29 cellular contexts compared by ENCODE assay signal in genomic region chr11:72635931-72636330, GRCh38. TPM values are rescaled to one million over a fixed set of nuclear protein-coding genes. Genes with fewer than 3 reads are reported as not detected.
DNase-seq lines count a peak whose midpoint lies in the region; ATAC-seq and TF ChIP-seq lines count a peak whose summit lies in the region.
"Had no signal": no experiment of that assay in that cellular context is flagged by ENCODE, and none has a peak within 500 bp of the region (broad histone marks: within the 10 kb centered on the region; RNA-seq: fewer than 3 reads in every experiment).

No MANE protein-coding gene starts in this region.

- no peak overlapping the region for H2BK120ac ChIP-seq in neuronal stem cell (ENCODE audit: low read depth, low read length)

- no peak overlapping the region for H3K23ac ChIP-seq in neuronal stem cell (ENCODE audit: low read depth, low read length, poor library complexity)

- H3K4me1 Mint-ChIP-seq in endodermal cell (peaks cover 21% of the 10 kb centered on the region), natural killer cell (no peaks in the 10 kb centered on the region)
- H3K4me1 Mint-ChIP-seq: activated CD4-positive, alpha-beta T cell treated with anti-CD3 and anti-CD28 coated beads, Interleukin-2, amount 10 ng/mL, durations not matched to agents 7 days and 5 days; activated naive CD8-positive, alpha-beta T cell treated with anti-CD3 and anti-CD28 coated beads, Interleukin-2, amount 10 ng/mL, durations not matched to agents 7 days and 5 days; IgD-negative memory B cell; T-cell had no signal

- H2BK15ac ChIP-seq in neuronal stem cell (ENCODE audit: low read length): no peak overlapping the region

- H3K27ac ChIP-seq in endodermal cell (ENCODE audit: low read depth, low read length) (no peak overlapping the region), neuronal stem cell (replicated peaks; ENCODE audit: low read length) (no peak overlapping the region)
- H3K27ac ChIP-seq: pancreas, SJSA1, thoracic aorta had no signal

- H3K36me3 ChIP-seq in H7 (replicated peaks; ENCODE audit: control insufficient read depth, insufficient read depth, low read length) (no peaks in the 10 kb centered on the region), endodermal cell (ENCODE audit: control insufficient read depth, insufficient read depth, low read length) (no peaks in the 10 kb centered on the region), neuronal stem cell (replicated peaks in 1 of 2; ENCODE audit: control insufficient read depth in 2 of 2, insufficient read depth in 2 of 2, low read length in 2 of 2) (no peaks in the 10 kb centered on the region)
- H3K36me3 ChIP-seq: pancreas, SJSA1, thoracic aorta had no signal

- H3K27ac Mint-ChIP-seq in endodermal cell (no peak overlapping the region), natural killer cell (no peak overlapping the region)
- H3K27ac Mint-ChIP-seq: activated CD4-positive, alpha-beta T cell treated with anti-CD3 and anti-CD28 coated beads, Interleukin-2, amount 10 ng/mL, durations not matched to agents 7 days and 5 days; activated naive CD8-positive, alpha-beta T cell treated with anti-CD3 and anti-CD28 coated beads, Interleukin-2, amount 10 ng/mL, durations not matched to agents 7 days and 5 days; IgD-negative memory B cell; nephron progenitor cell; stimulated activated naive CD8-positive, alpha-beta T cell treated with anti-CD3 and anti-CD28 coated beads, Interleukin-15, Interleukin-2, amounts not matched to agents 100 ng/mL and 50 ng/mL, for 24 hours; T-cell had no signal

- H4K91ac ChIP-seq in neuronal stem cell (ENCODE audit: low read depth, low read length, poor library complexity): no peak overlapping the region

- H3K14ac ChIP-seq in neuronal stem cell (ENCODE audit: low read length): no peak overlapping the region

- no peak for TF ChIP-seq CTCF in endodermal cell (conservative IDR thresholded peaks at IDR 0.05)
- no peak for TF ChIP-seq CTCF in natural killer cell (IDR thresholded peaks at IDR 0.05)

- no peak overlapping the region for H3K4me3 ChIP-seq in H7 (ENCODE audit: insufficient read depth, low read depth, low read length)
- no peak overlapping the region for H3K4me3 ChIP-seq in endodermal cell (ENCODE audit: low read length)
- H3K4me3 ChIP-seq in neuronal stem cell (ENCODE audit: low read length in 2 of 2): no peak overlapping the region
- H3K4me3 ChIP-seq: esophagus muscularis mucosa, pancreas, SJSA1, thoracic aorta had no signal

- no peak for ATAC-seq in natural killer cell
- no peak for ATAC-seq in GM18519 (IDR thresholded peaks at IDR 0.05; ENCODE audit: low FRiP score, unreplicated experiment)
- ATAC-seq: pancreas, T-cell had no signal

- DNase-seq in H7: peak; percentile 83
- DNase-seq in NCI-H69 (lab: John Stamatoyannopoulos, UW): peak; percentile 45
- DNase-seq in endodermal cell: peak; percentile 72
- DNase-seq in neuronal stem cell (ENCODE audit: low spot score): no peak
- DNase-seq in natural killer cell: no peak
- DNase-seq in HK-2 (ENCODE audit: unreplicated experiment): no peak
- DNase-seq in SIG-M5 (lab: John Stamatoyannopoulos, UW): no peak
- DNase-seq: activated CD4-positive, alpha-beta T cell treated with anti-CD3 and anti-CD28 coated beads, Interleukin-2, amount 10 ng/mL, durations not matched to agents 7 days and 5 days; activated gamma-delta T cell; activated naive CD8-positive, alpha-beta T cell treated with anti-CD3 and anti-CD28 coated beads, Interleukin-2, amount 10 ng/mL, durations not matched to agents 7 days and 5 days; aorta; Calu3; DND-41; foreskin melanocyte; mammary epithelial cell; NCI-H1092; NCI-H187; NCI-H446 treated with DMSO at 0.1 percent for 48 hours; nephron progenitor cell; pancreas; retina; stimulated activated CD8-positive, alpha-beta memory T cell treated with anti-CD3 and anti-CD28 coated beads, Interleukin-4, amount 100 ng/mL, for 48 hours; T-cell had no signal

- H2AK5ac ChIP-seq in neuronal stem cell (ENCODE audit: low read depth, low read length): no peak overlapping the region

- H3K4me1 ChIP-seq in endodermal cell (ENCODE audit: control insufficient read depth, insufficient read depth, low read length): no peaks in the 10 kb centered on the region
- peaks cover 4 to 8% of the 10 kb centered on the region in 2 donors for H3K4me1 ChIP-seq in neuronal stem cell (ENCODE audit: control insufficient read depth in 2 of 2, insufficient read depth in 1 of 2, low read depth in 1 of 2, low read length in 2 of 2)
- H3K4me1 ChIP-seq: pancreas, SJSA1 had no signal

- no peak overlapping the region for H2BK5ac ChIP-seq in neuronal stem cell (ENCODE audit: low read length)

- peaks cover 1% of the 10 kb centered on the region for H3K79me1 ChIP-seq in neuronal stem cell (ENCODE audit: low read depth, low read length)

- 50 to 57% methylated on average over 4 to 7 of the region's 7 CpGs for WGBS in endodermal cell (ENCODE audit: insufficient coverage in 1 of 2, insufficient read length in 1 of 2), 2 experiments
- whole genome bisulfite sequencing in neuronal stem cell (ENCODE audit: extremely low coverage in 2 of 2, insufficient read length in 2 of 2, insufficient replicate concordance in 1 of 2), 2 donors: no CpG with 5 or more reads among the region's 7 CpGs

- no peaks in the 10 kb centered on the region for H3K36me3 Mint-ChIP-seq in endodermal cell (ENCODE audit: low read depth)
- H3K36me3 Mint-ChIP-seq in natural killer cell: no peaks in the 10 kb centered on the region
- H3K36me3 Mint-ChIP-seq: activated naive CD8-positive, alpha-beta T cell treated with anti-CD3 and anti-CD28 coated beads, Interleukin-2, amount 10 ng/mL, durations not matched to agents 7 days and 5 days; IgD-negative memory B cell; T-cell had no signal

- H3K27me3 ChIP-seq in H7 (ENCODE audit: control insufficient read depth, insufficient read depth, low read length): peaks cover 16% of the 10 kb centered on the region
- H3K27me3 ChIP-seq in endodermal cell (ENCODE audit: control insufficient read depth, insufficient read depth, low read length, poor library complexity, severe bottlenecking): peaks cover 33% of the 10 kb centered on the region
- H3K27me3 ChIP-seq in neuronal stem cell (ENCODE audit: control insufficient read depth in 3 of 3, insufficient read depth in 3 of 3, low read depth in 1 of 3, low read length in 3 of 3): peaks cover 0 to 74% (median 17%) of the 10 kb centered on the region in 3 experiments
- H3K27me3 ChIP-seq: esophagus muscularis mucosa, pancreas had no signal

- intact Hi-C loops in natural killer cell (cut with micrococcal nuclease): no loop called here

- H3K4ac ChIP-seq in neuronal stem cell (ENCODE audit: low read length): no peak overlapping the region

- no peak overlapping the region for H2AFZ ChIP-seq in neuronal stem cell (ENCODE audit: low read length)

- no peak overlapping the region for H3K9ac ChIP-seq in endodermal cell (ENCODE audit: extremely low read depth, low read length, poor library complexity, severe bottlenecking)
- H3K9ac ChIP-seq in neuronal stem cell (ENCODE audit: low read depth, low read length, poor library complexity): no peak overlapping the region

- no peak overlapping the region for H4K8ac ChIP-seq in neuronal stem cell (ENCODE audit: low read depth, low read length)

- H3K9me3 ChIP-seq in endodermal cell (ENCODE audit: control insufficient read depth, low read length) (no peaks in the 10 kb centered on the region), neuronal stem cell (replicated peaks in 1 of 2; ENCODE audit: control insufficient read depth in 2 of 2, insufficient read depth in 1 of 2, low read depth in 1 of 2, low read length in 2 of 2) (peaks cover 0 to 3% of the 10 kb centered on the region in 2 donors)
- H3K9me3 ChIP-seq: esophagus muscularis mucosa, pancreas, SJSA1, thoracic aorta had no signal

- H3K4me3 Mint-ChIP-seq in endodermal cell (no peak overlapping the region), natural killer cell (no peak overlapping the region)
- H3K4me3 Mint-ChIP-seq: activated CD4-positive, alpha-beta T cell treated with anti-CD3 and anti-CD28 coated beads, Interleukin-2, amount 10 ng/mL, durations not matched to agents 7 days and 5 days; activated naive CD8-positive, alpha-beta T cell treated with anti-CD3 and anti-CD28 coated beads, Interleukin-2, amount 10 ng/mL, durations not matched to agents 7 days and 5 days; nephron progenitor cell; stimulated activated naive CD8-positive, alpha-beta T cell treated with anti-CD3 and anti-CD28 coated beads, Interleukin-15, Interleukin-2, amounts not matched to agents 100 ng/mL and 50 ng/mL, for 24 hours; T-cell had no signal

- H3K9me3 Mint-ChIP-seq in endodermal cell: no peaks in the 10 kb centered on the region
- H3K9me3 Mint-ChIP-seq in natural killer cell: no peaks in the 10 kb centered on the region
- H3K9me3 Mint-ChIP-seq: activated CD4-positive, alpha-beta T cell treated with anti-CD3 and anti-CD28 coated beads, Interleukin-2, amount 10 ng/mL, durations not matched to agents 7 days and 5 days; activated naive CD8-positive, alpha-beta T cell treated with anti-CD3 and anti-CD28 coated beads, Interleukin-2, amount 10 ng/mL, durations not matched to agents 7 days and 5 days; IgD-negative memory B cell; nephron progenitor cell; stimulated activated naive CD8-positive, alpha-beta T cell treated with anti-CD3 and anti-CD28 coated beads, Interleukin-15, Interleukin-2, amounts not matched to agents 100 ng/mL and 50 ng/mL, for 24 hours; T-cell had no signal

- H2BK12ac ChIP-seq in neuronal stem cell (ENCODE audit: low read length): no peak overlapping the region

- peak overlapping the region; percentile 73 for H3K18ac ChIP-seq in neuronal stem cell (ENCODE audit: low read length)

- H3K27me3 Mint-ChIP-seq in endodermal cell (ENCODE audit: insufficient read depth) (peaks cover 10% of the 10 kb centered on the region), natural killer cell (ENCODE audit: low read depth in 2 of 2) (peaks cover 8 to 15% of the 10 kb centered on the region in 2 donors)

- no peak overlapping the region for H3K4me2 ChIP-seq in neuronal stem cell (ENCODE audit: insufficient read depth, low read length, poor library complexity, severe bottlenecking)

RNA-seq across cellular contexts. Expression of gene PDE2A, which starts 38.3 kb away (rescaled TPM):
- total RNA-seq in H7 (2014; rRNA removed; shearing (Covaris generic)): 1.9 and 2.9 TPM in 2 replicates
- total RNA-seq in endodermal cell (10 to 100 TPM in 1 of 2 donors, 1 to 10 TPM in 1; 3.7 to 13.3 TPM), natural killer cell (10 to 100 TPM in 1 of 3 donors, 1 to 10 TPM in 2; 8.7 to 11.9 (median 9.0) TPM)
- polyA plus RNA-seq in endodermal cell (2013, experiment 1 of 2): 8.9 TPM
- polyA plus RNA-seq in endodermal cell (2013, experiment 2 of 2): 7.1 TPM
- 1.7 TPM for polyA plus RNA-seq in neuronal stem cell (2013, experiment 1 of 2)
- polyA plus RNA-seq in neuronal stem cell (2013, experiment 2 of 2): 1.7 TPM
- total RNA-seq: SJSA1 had no signal
- polyA plus RNA-seq: IgD-negative memory B cell had no signal

Comparison
In these comparisons a context has a peak if more than half of its experiments do, and no peak if none do; other contexts are left out.
1. DNase-seq: peak in H7 (single experiment), NCI-H69 (single experiment) and endodermal cell (single experiment); none in neuronal stem cell (single experiment), natural killer cell (single experiment), HK-2 (single experiment) and SIG-M5 (single experiment).